8 cellular contexts compared by ENCODE assay signal in genomic region chr3:44712455-44713075, GRCh38. TPM values are rescaled to one million over a fixed set of nuclear protein-coding genes. Genes with fewer than 3 reads are reported as not detected.
A peak's percentile ranks its signal among the peaks of the same experiment; 100 is the strongest.
DNase-seq lines count a peak whose midpoint lies in the region; ATAC-seq, FAIRE-seq and TF ChIP-seq lines count a peak whose summit lies in the region.

Gene ZNF502, plus strand, starts transcription at chr3:44712660. Its CDS starts 7,602 bp downstream, at chr3:44720262.

- in situ Hi-C loops in G401 (cut with HindIII; ENCODE audit: low sequenced_read_pairs): no loop called here

- no peaks in the 10 kb centered on the region for H3K4me1 ChIP-seq in H1 (replicated peaks in 1 of 4; ENCODE audit: control insufficient read depth in 3 of 4, insufficient read depth in 4 of 4, low read length in 3 of 4)

- no peak within 1 kb of the TSS for H3K14ac ChIP-seq in H1 (ENCODE audit: insufficient read length)

- peaks cover 2% of the 10 kb centered on the region; the same call in 1 of the 2 replicates for H3K79me1 ChIP-seq in H1 (ENCODE audit: low read depth, low read length)

- H3K9me3 ChIP-seq in H1 (ENCODE audit: insufficient read depth in 2 of 2, low read depth in 1 of 2, low read length in 1 of 2): peaks cover 43 to 54% of the 10 kb centered on the region in 2 experiments

- H2BK15ac ChIP-seq in H1 (ENCODE audit: low read length): no peak within 1 kb of the TSS

- H3K56ac ChIP-seq in H1 (replicated peaks; ENCODE audit: insufficient read length, low read depth, low read length): no peak within 1 kb of the TSS

- TF ChIP-seq EP300 in H1 (IDR thresholded peaks at IDR 0.05; ENCODE audit: borderline replicate concordance in 1 of 2, low read depth in 2 of 2, low read length in 2 of 2): no peak

- H4K8ac ChIP-seq in H1 (ENCODE audit: extremely low read depth, insufficient read depth, low read length): peak within 1 kb of the TSS; percentile 87; the same call in 1 of the 2 replicates

- H4K20me1 ChIP-seq in H1 (replicated peaks in 1 of 2; ENCODE audit: control insufficient read depth in 1 of 2, insufficient read depth in 2 of 2, low read length in 2 of 2): no peaks in the 10 kb centered on the region

- H3K27me3 ChIP-seq in H1 (replicated peaks in 1 of 4; ENCODE audit: control insufficient read depth in 3 of 4, extremely low read depth in 1 of 4, insufficient read depth in 3 of 4, low read length in 3 of 4): no peaks in the 10 kb centered on the region

- CTCF ChIA-PET in H1 (lab: Charles Lee; ENCODE audit: partially characterized antibody): interaction anchor here (0.9 to 1.2 kb wide), 2 partner anchors 17 to 134 kb away, joined by 3 to 5 read pairs; partner anchors contain the start of gene ZNF501

- H3K23me2 ChIP-seq in H1 (ENCODE audit: low read depth, low read length): no peaks in the 10 kb centered on the region

- FAIRE-seq in H1 (lab: Jason Lieb, UNC): peak; percentile 32

- no peaks in the 10 kb centered on the region; a peak in 2 of 4 replicates for H3K79me2 ChIP-seq in H1 (ENCODE audit: control insufficient read depth in 1 of 2, insufficient read depth in 2 of 2, low read length in 2 of 2)

- H3K4me3 ChIP-seq in H1 (ENCODE audit: extremely low read depth in 1 of 4, insufficient read depth in 2 of 4, low read depth in 3 of 4, low read length in 4 of 4): peak within 1 kb of the TSS; percentile 67 to 98 (median 85)

- H2BK120ac ChIP-seq in H1 (replicated peaks; ENCODE audit: low read depth, low read length): no peak within 1 kb of the TSS

- TF ChIP-seq POLR2A in H1 (IDR thresholded peaks at IDR 0.05; ENCODE audit: control extremely low read depth in 1 of 2, low read depth in 2 of 2, low read length in 2 of 2): peak; percentile 54 to 92

- no peak within 1 kb of the TSS for H4K91ac ChIP-seq in H1 (replicated peaks; ENCODE audit: insufficient read length, low read length)

- H2AK5ac ChIP-seq in H1 (ENCODE audit: low read depth, low read length): no peak within 1 kb of the TSS

- no peak for ATAC-seq in GM21381 (IDR thresholded peaks at IDR 0.05; ENCODE audit: unreplicated experiment)

- peak within 1 kb of the TSS; percentile 67 to 81 for H3K4me2 ChIP-seq in H1 (ENCODE audit: insufficient read depth in 1 of 2, low read depth in 2 of 2, low read length in 2 of 2)

- peak within 1 kb of the TSS; percentile 49 for H4K5ac ChIP-seq in H1 (ENCODE audit: insufficient read length, low read depth, low read length)

- H3K18ac ChIP-seq in H1 (ENCODE audit: extremely low read depth, low read length): no peak within 1 kb of the TSS

- peaks cover 0 to 21% (median 1%) of the 10 kb centered on the region in 4 experiments; a peak in 3 of 8 replicates for H3K36me3 ChIP-seq in H1 (ENCODE audit: control insufficient read depth in 2 of 4, insufficient read depth in 4 of 4, low read length in 3 of 4)

- H3K4ac ChIP-seq in H1 (replicated peaks; ENCODE audit: insufficient read length, low read depth, low read length): no peak within 1 kb of the TSS

- H3K9ac ChIP-seq in H1 (replicated peaks in 1 of 4; ENCODE audit: extremely low read depth in 1 of 4, low read depth in 3 of 4, low read length in 3 of 4): peak within 1 kb of the TSS in 3 of 4 experiments; percentile 70 to 78 (median 77); a peak in 6 of 7 replicates

- no peak within 1 kb of the TSS for H3K23ac ChIP-seq in H1 (ENCODE audit: insufficient read length)

- TF ChIP-seq RAD21 in H1 (IDR thresholded peaks at IDR 0.05 in 1 of 2, conservative IDR thresholded peaks at IDR 0.05 in 1 of 2; ENCODE audit: low read depth in 2 of 2, low read length in 2 of 2): peak; percentile 36 to 38; a peak in 3 of 4 replicates

- POLR2A ChIA-PET in H1 (lab: Charles Lee; ENCODE audit: partially characterized antibody): interaction anchor here (0.6 to 4.9 kb wide), 7 partner anchors 10 to 115 kb away, joined by 3 to 44 read pairs (median 3); partner anchors contain the start of genes ZNF35 and ZNF501

- H2BK5ac ChIP-seq in H1 (ENCODE audit: low read depth, low read length): no peak within 1 kb of the TSS

- TF ChIP-seq CTCF in H1 (IDR thresholded peaks at IDR 0.05; ENCODE audit: control extremely low read depth in 1 of 3, insufficient read depth in 1 of 3, low read depth in 1 of 3, low read length in 3 of 3): peak; percentile 33 to 50 (median 46); a peak in 3 of 4 replicates

- H2BK20ac ChIP-seq in H1 (ENCODE audit: low read length): no peak within 1 kb of the TSS

- peak; percentile 91 for DNase-seq in G401 (ENCODE audit: low spot score)
- peak; percentile 76 for DNase-seq in NCI-H2227 treated with DMSO at 0.1 percent for 48 hours (lab: John Stamatoyannopoulos, UW)
- DNase-seq in activated CD8-positive, alpha-beta memory T cell treated with anti-CD3 and anti-CD28 coated beads, Interleukin-2, amount 50 U/mL, for 4 hours: peak; percentile 54
- DNase-seq in H1 (ENCODE audit: low read depth in 1 of 2, low spot score in 2 of 2): peak in 1 of 2 experiments; percentile 74
- peak; percentile 84 for DNase-seq in medulla oblongata (ENCODE audit: extremely low spot score)
- DNase-seq in stimulated activated CD4-positive, alpha-beta T cell treated with anti-CD3 and anti-CD28 coated beads, TNF-alpha, amount 100 ng/mL, for 48 hours (ENCODE audit: low read depth in 3 of 3): peak; percentile 20 to 51 (median 45)
- no peak for DNase-seq in NCI-H1048 (lab: John Stamatoyannopoulos, UW)

- H2BK12ac ChIP-seq in H1 (ENCODE audit: low read depth, low read length): no peak within 1 kb of the TSS

- peak within 1 kb of the TSS; percentile 100 for H2AFZ ChIP-seq in H1 (ENCODE audit: low read length)

- WGBS in H1 (ENCODE audit: extremely low coverage in 1 of 2, insufficient coverage in 1 of 2, insufficient read length in 1 of 2, insufficient replicate concordance in 2 of 2, low coverage in 1 of 2, low lambda C conversion rate in 2 of 2, missing lambda C conversion rate in 1 of 2), 2 experiments: 22% methylated on average over 23 of the region's 36 CpGs; no CpG with 5 or more reads in 1 of the 2 experiments

- peak within 1 kb of the TSS; percentile 73 for H3K27ac ChIP-seq in H1 (ENCODE audit: low read depth, low read length)

TF ChIP-seq in H1, 55 proteins besides CTCF, POLR2A, EP300 and RAD21 (continues in another document):
- TF ChIP-seq EGR1 (IDR thresholded peaks at IDR 0.05; ENCODE audit: borderline replicate concordance, low read depth, low read length) (peak; percentile 77), RBBP5 (IDR thresholded peaks at IDR 0.05; ENCODE audit: borderline replicate concordance, low read depth, low read length) (peak; percentile 44; the same call in 1 of the 2 replicates), TAF1 (IDR thresholded peaks at IDR 0.05; ENCODE audit: low read depth, low read length) (peak; percentile 81), CREB1 (IDR thresholded peaks at IDR 0.05) (peak; percentile 98), MAX (IDR thresholded peaks at IDR 0.05) (peak; percentile 53), RNF2 (IDR thresholded peaks at IDR 0.05; ENCODE audit: borderline replicate concordance, low read depth, low read length, missing control alignments, poor library complexity, severe bottlenecking) (no peak), E2F6 (IDR thresholded peaks at IDR 0.05) (peak; percentile 98), YY1 (IDR thresholded peaks at IDR 0.05; ENCODE audit: low read depth, low read length) (peak; percentile 33), ATF3 (IDR thresholded peaks at IDR 0.05; ENCODE audit: insufficient read depth, low read depth, low read length) (peak; percentile 71; the same call in 1 of the 2 replicates), CHD2 (IDR thresholded peaks at IDR 0.05; ENCODE audit: low read length) (0 out of 2 replicates have a peak, but pooled peaks have one; percentile 12), SIN3A (conservative IDR thresholded peaks at IDR 0.05 in 1 of 2, IDR thresholded peaks at IDR 0.05 in 1 of 2; ENCODE audit: low read depth in 1 of 2, low read length in 2 of 2) (peak; percentile 25 to 57; a peak in 1 of 4 replicates), TBP (IDR thresholded peaks at IDR 0.05; ENCODE audit: low read depth, low read length) (peak; percentile 91), GABPA (IDR thresholded peaks at IDR 0.05; ENCODE audit: borderline replicate concordance, insufficient read depth, low read length) (peak; percentile 93), PHF8 (conservative IDR thresholded peaks at IDR 0.05; ENCODE audit: low read depth, low read length) (peak; percentile 90), CHD1 (IDR thresholded peaks at IDR 0.05; ENCODE audit: low read depth, low read length) (no peak), HDAC2 (IDR thresholded peaks at IDR 0.05; ENCODE audit: borderline replicate concordance in 1 of 2, low read depth in 2 of 2, low read length in 2 of 2) (peak in 1 of 2 experiments; percentile 54; a peak in 1 of 4 replicates), SAP30 (IDR thresholded peaks at IDR 0.05; ENCODE audit: insufficient read depth, insufficient replicate concordance, low read length) (no peak), SP2 (IDR thresholded peaks at IDR 0.05; ENCODE audit: low read length) (peak; percentile 93), TEAD4 (IDR thresholded peaks at IDR 0.05; ENCODE audit: low read depth, low read length) (no peak), ASH2L (IDR thresholded peaks at IDR 0.05; ENCODE audit: low read length) (peak; percentile 62)

RNA-seq across cellular contexts. Expression of gene ZNF502, which starts in this region (rescaled TPM):
- total RNA-seq in G401 (2014; rRNA removed; shearing (Covaris generic)): 0.41 and 1.4 TPM in 2 replicates
- total RNA-seq in H1 (2021; fragmentation: NEBNext Ultra II Directional; extraction: Animal tissue kit (Norgen Biotek cat#: 25700)): 3.5 and 3.8 TPM in 2 replicates
- 0.61 and 1.5 TPM in 2 replicates for polyA plus RNA-seq in H1 (2011; rRNA removed)
- 2.1 TPM for polyA plus RNA-seq in H1 (2011; cell fraction: cytosol; rRNA removed)
- polyA plus RNA-seq in H1 (2011; cell fraction: nucleus; rRNA removed): 1.3 TPM
- 2.7 to 4.5 TPM (median 3.1 TPM) in 4 replicates for polyA plus RNA-seq in H1 (2012, experiment 1 of 2)
- 0.13 TPM for polyA plus RNA-seq in H1 (2012, experiment 2 of 2)
- 2.9 TPM for polyA plus RNA-seq in H1 (2013, experiment 1 of 2)
- polyA plus RNA-seq in H1 (2013, experiment 2 of 2): 2.9 TPM
- 3.7 and 3.9 TPM in 2 replicates for polyA minus RNA-seq in H1 (2011; rRNA and poly(A)+ RNA removed)
- 2.7 TPM for polyA minus RNA-seq in H1 (2011; cell fraction: cytosol; rRNA and poly(A)+ RNA removed)
- 5.6 TPM for polyA minus RNA-seq in H1 (2011; cell fraction: nucleus; rRNA and poly(A)+ RNA removed)
